ENCODE assay signal across 1 cellular context in genomic region chr20:60627751-60628565, GRCh38.
TF ChIP-seq lines count a peak whose summit lies in the region.

No MANE protein-coding gene starts in this region.

TF ChIP-seq in HepG2, 621 proteins besides CTCF, POLR2A, EP300 and RAD21:
- TF ChIP-seq PCBP2 (optimal IDR thresholded peaks at IDR 0.05; ENCODE audit: low read depth, low read length, poor library complexity, severe bottlenecking) (no peak), ZNF652 (CRISPR knock-in tag; IDR thresholded peaks at IDR 0.05; ENCODE audit: borderline replicate concordance, low read depth) (peak; percentile 79), CEBPB (IDR thresholded peaks at IDR 0.05; ENCODE audit: borderline replicate concordance, low read depth, low read length) (peak; percentile 57; the same call in 1 of the 2 replicates)
TF ChIP-seq in HepG2: peak in this region for 2.
